Comparison of ENCODE assay signal across 8 cellular contexts in the genomic region with DNA sequence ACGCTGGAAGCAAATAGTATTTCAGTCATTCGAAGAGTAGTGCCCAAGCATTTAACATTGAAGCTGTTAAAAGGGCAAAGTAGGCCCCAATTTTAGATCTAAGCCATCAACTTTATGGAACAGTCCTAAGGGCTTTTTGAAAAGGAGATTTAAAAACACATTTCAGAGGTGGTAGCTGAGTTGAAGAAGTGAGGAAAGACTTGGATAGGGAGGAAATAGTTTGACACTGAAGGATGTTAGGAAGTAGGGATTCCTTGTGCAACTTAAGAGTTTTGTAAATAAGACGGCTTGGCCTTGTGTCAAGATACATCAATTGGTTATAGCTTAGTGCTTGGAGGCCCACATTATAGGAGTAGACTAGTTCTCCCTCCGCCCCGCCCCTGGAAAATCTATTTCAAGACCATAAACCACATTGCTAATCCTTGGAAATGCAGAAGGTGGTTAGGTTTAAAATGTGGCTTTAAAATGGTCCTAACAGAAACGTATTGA. TPM values are rescaled to one million over a fixed set of nuclear protein-coding genes. Genes with fewer than 3 reads are reported as not detected.
DNase-seq lines count a peak whose midpoint lies in the region; ATAC-seq and TF ChIP-seq lines count a peak whose summit lies in the region.

No MANE protein-coding gene starts in this region.

- H4K5ac ChIP-seq in H9 (ENCODE audit: insufficient read length, low read depth, low read length): no peak overlapping the region

- H2AFZ ChIP-seq in H9 (ENCODE audit: low read length): no peak overlapping the region

- no peak overlapping the region for H3T11ph ChIP-seq in H9 (ENCODE audit: low read length)

- H3K27ac ChIP-seq in H9 (ENCODE audit: insufficient read length, low read depth, low read length) (no peak overlapping the region), ectodermal cell (ENCODE audit: insufficient read depth, low read depth, low read length, poor library complexity, severe bottlenecking) (peak overlapping the region; percentile 50)
- peak overlapping the region; percentile 71 for H3K27ac ChIP-seq in naive thymus-derived CD4-positive, alpha-beta T cell (ENCODE audit: low read depth, low read length)

- intact Hi-C loops in naive thymus-derived CD4-positive, alpha-beta T cell (cut with micrococcal nuclease): loop anchor here (1.0 to 5.0 kb wide), 9 partner anchors 57 to 610 kb away; a partner anchor contains a TSS

- H3K4me3 Mint-ChIP-seq in H9: peak overlapping the region; percentile 70 to 73
- H3K4me3 Mint-ChIP-seq in naive thymus-derived CD4-positive, alpha-beta T cell: peak overlapping the region; percentile 74 to 99 (median 90)

- peaks cover 2% of the 10 kb centered on the region; the same call in 1 of the 2 replicates for H3K4me1 ChIP-seq in H9 (ENCODE audit: insufficient read depth, low read length)
- peaks cover 6% of the 10 kb centered on the region for H3K4me1 ChIP-seq in ectodermal cell (ENCODE audit: control insufficient read depth, insufficient read depth, low read length)
- H3K4me1 ChIP-seq in naive thymus-derived CD4-positive, alpha-beta T cell (ENCODE audit: control insufficient read depth in 2 of 2, insufficient read depth in 2 of 2, low read length in 2 of 2): peaks cover 24% of the 10 kb centered on the region in 2 donors

- no peak overlapping the region for H4K8ac ChIP-seq in H9 (replicated peaks; ENCODE audit: insufficient read length, low read depth, low read length)

- no peak overlapping the region for H4K91ac ChIP-seq in H9 (ENCODE audit: insufficient read length, low read depth, low read length)

- no peak overlapping the region for H2AK5ac ChIP-seq in H9 (ENCODE audit: insufficient read length, low read length)

- H4K20me1 ChIP-seq in H9 (ENCODE audit: control insufficient read depth, insufficient read depth, insufficient read length): no peaks in the 10 kb centered on the region

- H3K27me3 Mint-ChIP-seq in H9 (ENCODE audit: low read depth): no peaks in the 10 kb centered on the region; the same call in 1 of the 2 replicates
- peaks cover 0 to 7% (median 0%) of the 10 kb centered on the region in 5 donors for H3K27me3 Mint-ChIP-seq in naive thymus-derived CD4-positive, alpha-beta T cell

- no peak overlapping the region for H3K23ac ChIP-seq in H9 (ENCODE audit: insufficient read length, low read depth, low read length)

- H2BK12ac ChIP-seq in H9 (ENCODE audit: insufficient read length, low read depth, low read length): no peak overlapping the region

- H3K36me3 ChIP-seq in BJ (ENCODE audit: control insufficient read depth, insufficient read depth, low read length) (peaks cover 19% of the 10 kb centered on the region), ectodermal cell (ENCODE audit: control insufficient read depth, insufficient read depth, low read length) (peaks cover 23% of the 10 kb centered on the region)
- peaks cover 12 to 29% (median 14%) of the 10 kb centered on the region in 3 experiments for H3K36me3 ChIP-seq in naive thymus-derived CD4-positive, alpha-beta T cell (ENCODE audit: control insufficient read depth in 2 of 3, insufficient read depth in 3 of 3, low read length in 3 of 3)

- H2BK20ac ChIP-seq in H9 (ENCODE audit: low read depth, low read length, poor library complexity, severe bottlenecking): no peak overlapping the region

- no peak overlapping the region for H3K14ac ChIP-seq in H9 (ENCODE audit: insufficient read depth, low read length)

- ATAC-seq in naive thymus-derived CD4-positive, alpha-beta T cell: no peak
- ATAC-seq in GM21423 (IDR thresholded peaks at IDR 0.05; ENCODE audit: unreplicated experiment): no peak

- H3K9me3 Mint-ChIP-seq in H9: 0 out of 5 replicates have a peak, but pooled peaks cover 0 to 3% of the 10 kb centered on the region in 2 experiments
- peaks cover 0 to 5% (median 0%) of the 10 kb centered on the region in 11 donors for H3K9me3 Mint-ChIP-seq in naive thymus-derived CD4-positive, alpha-beta T cell

- no peak overlapping the region for H2BK15ac ChIP-seq in H9 (ENCODE audit: low read depth, low read length)

- POLR2A ChIA-PET in BJ (lab: Charles Lee): interaction anchor here (0.6 to 2.6 kb wide), 3 partner anchors 91 to 374 kb away, joined by 8 to 11 read pairs (median 9); no protein-coding TSS in a partner anchor
- POLR2A ChIA-PET in naive thymus-derived CD4-positive, alpha-beta T cell (lab: Charles Lee): interaction anchor here (0.6 to 6.3 kb wide), 27 partner anchors 8 to 695 kb away, joined by 3 to 226 read pairs (median 8); a partner anchor contains a TSS

- no peak overlapping the region for H3K27ac Mint-ChIP-seq in H9
- H3K27ac Mint-ChIP-seq in naive thymus-derived CD4-positive, alpha-beta T cell: peak overlapping the region; percentile 90 to 99 (median 94)

- H3K36me3 Mint-ChIP-seq in H9 (ENCODE audit: insufficient read depth in 1 of 3, low read depth in 3 of 3): peaks cover 33 to 42% (median 40%) of the 10 kb centered on the region in 3 experiments
- H3K36me3 Mint-ChIP-seq in naive thymus-derived CD4-positive, alpha-beta T cell: peaks cover 0 to 33% (median 18%) of the 10 kb centered on the region in 5 donors

- H3K18ac ChIP-seq in H9 (ENCODE audit: insufficient read length, low read depth, low read length): no peak overlapping the region

- peaks cover 3% of the 10 kb centered on the region for H3K79me1 ChIP-seq in H9 (ENCODE audit: insufficient read depth, low read depth, low read length, poor library complexity, severe bottlenecking)

- TF ChIP-seq CTCF in BJ (IDR thresholded peaks at IDR 0.05; ENCODE audit: insufficient read depth, low read depth, low read length) (no peak), H9 (conservative IDR thresholded peaks at IDR 0.05) (no peak)

- H2BK120ac ChIP-seq in H9 (ENCODE audit: low read depth, low read length, poor library complexity, severe bottlenecking): no peak overlapping the region

- CTCF ChIA-PET in BJ (lab: Yijun Ruan, JAX): interaction anchor here (1.5 to 4.6 kb wide), 9 partner anchors 23 to 137 kb away, joined by 3 to 31 read pairs (median 15); no protein-coding TSS in a partner anchor
- CTCF ChIA-PET in naive thymus-derived CD4-positive, alpha-beta T cell (lab: Charles Lee): interaction anchor here (1.1 to 2.9 kb wide), 5 partner anchors 14 to 58 kb away, joined by 4 to 18 read pairs (median 7); a partner anchor contains a TSS

- peaks cover 15 to 24% of the 10 kb centered on the region in 2 experiments for H3K4me1 Mint-ChIP-seq in H9
- H3K4me1 Mint-ChIP-seq in naive thymus-derived CD4-positive, alpha-beta T cell: peaks cover 21 to 57% (median 50%) of the 10 kb centered on the region in 7 donors

- H3K27me3 ChIP-seq in BJ (ENCODE audit: control insufficient read depth, insufficient read depth, low read length) (no peaks in the 10 kb centered on the region), H9 (ENCODE audit: insufficient read depth, low read length) (no peaks in the 10 kb centered on the region), ectodermal cell (ENCODE audit: control insufficient read depth, insufficient read depth, low read length, poor library complexity, severe bottlenecking) (no peaks in the 10 kb centered on the region)
- H3K27me3 ChIP-seq in naive thymus-derived CD4-positive, alpha-beta T cell (ENCODE audit: control insufficient read depth in 2 of 2, insufficient read depth in 2 of 2, low read length in 2 of 2): no peaks in the 10 kb centered on the region

- H3K4ac ChIP-seq in H9 (ENCODE audit: low read depth, low read length): no peak overlapping the region

- no peak overlapping the region for H3K56ac ChIP-seq in H9 (ENCODE audit: insufficient read length, low read depth, low read length)

- H3K4me2 ChIP-seq in H9 (ENCODE audit: insufficient read depth, insufficient read length, low read length): peak overlapping the region; percentile 72

- DNase-seq in BJ (ENCODE audit: low read depth): no peak
- DNase-seq in H9: no peak
- peak; percentile 83 for DNase-seq in RKO (ENCODE audit: low spot score)
- no peak for DNase-seq in naive thymus-derived CD4-positive, alpha-beta T cell
- DNase-seq in stimulated activated CD4-positive, alpha-beta T cell treated with anti-CD3 and anti-CD28 coated beads, Interleukin-1b, Interleukin-23, amount 100 ng/mL, for 48 hours: no peak
- no peak for DNase-seq in activated CD4-positive, alpha-beta T cell treated with anti-CD3 and anti-CD28 coated beads, Interleukin-2, amount 50 U/mL, for 1 hour

- peak overlapping the region; percentile 47 for H3K9ac ChIP-seq in H9 (ENCODE audit: extremely low read depth, insufficient read length, low read length)

- H2BK5ac ChIP-seq in H9 (ENCODE audit: insufficient read length, low read length): no peak overlapping the region

- peaks cover 8% of the 10 kb centered on the region for H3K23me2 ChIP-seq in H9 (ENCODE audit: insufficient read length, low read depth, low read length, poor library complexity, severe bottlenecking)

- H3K9me3 ChIP-seq in H9 (ENCODE audit: control insufficient read depth, low read depth, low read length) (no peaks in the 10 kb centered on the region), ectodermal cell (ENCODE audit: control insufficient read depth, low read length) (no peaks in the 10 kb centered on the region)
- no peaks in the 10 kb centered on the region for H3K9me3 ChIP-seq in naive thymus-derived CD4-positive, alpha-beta T cell (ENCODE audit: control insufficient read depth in 2 of 3, low read length in 3 of 3)

- H3K4me3 ChIP-seq in BJ (ENCODE audit: low read depth, low read length): peak overlapping the region; percentile 39
- peak overlapping the region; percentile 98 for H3K4me3 ChIP-seq in ectodermal cell (ENCODE audit: insufficient read depth, low read depth, low read length)
- H3K4me3 ChIP-seq in naive thymus-derived CD4-positive, alpha-beta T cell (ENCODE audit: low read length): peak overlapping the region; percentile 10

- no CpG with 5 or more reads among the region's 6 CpGs for WGBS in H9 (ENCODE audit: extremely low coverage, insufficient read length, low lambda C conversion rate)
- WGBS in ectodermal cell, 2 experiments: 65 to 68% methylated on average over 5 to 6 of the region's 6 CpGs

- H3K79me2 ChIP-seq in H9 (ENCODE audit: insufficient read depth, low read length): no peaks in the 10 kb centered on the region; the same call in 1 of the 2 replicates

RNA-seq across cellular contexts. Expression of a gene that starts 0.8 kb away (rescaled TPM):
- 2,513 and 3,601 TPM in 2 replicates for polyA plus RNA-seq in BJ (2011; rRNA removed)
- polyA minus RNA-seq in BJ (2011; rRNA and poly(A)+ RNA removed): 1,200 and 2,134 TPM in 2 replicates
- 2,063 and 2,102 TPM in 2 replicates for total RNA-seq in H9 (2021)
- polyA plus RNA-seq in ectodermal cell (2013, experiment 1 of 4): 3,516 TPM
- 3,241 TPM for polyA plus RNA-seq in ectodermal cell (2013, experiment 2 of 4)
- 2,742 TPM for polyA plus RNA-seq in ectodermal cell (2013, experiment 3 of 4)
- 2,911 TPM for polyA plus RNA-seq in ectodermal cell (2013, experiment 4 of 4)
- total RNA-seq in naive thymus-derived CD4-positive, alpha-beta T cell: 1,000 to 10,000 TPM in 1 of 5 experiments, 100 to 1,000 TPM in 4; 124 to 1,463 (median 279) TPM
- polyA plus RNA-seq in naive thymus-derived CD4-positive, alpha-beta T cell: 100 to 1,000 TPM; 473 to 648 TPM

RNA-seq across cellular contexts. Expression of a gene that starts 21.4 kb away (rescaled TPM):
- 37.2 and 63.1 TPM in 2 replicates for polyA plus RNA-seq in BJ (2011; rRNA removed)
- 51.2 and 61.6 TPM in 2 replicates for polyA minus RNA-seq in BJ (2011; rRNA and poly(A)+ RNA removed)
- total RNA-seq in H9 (2021): 50.4 and 55.1 TPM in 2 replicates
- polyA plus RNA-seq in ectodermal cell (2013, experiment 1 of 4): 87.4 TPM
- polyA plus RNA-seq in ectodermal cell (2013, experiment 2 of 4): 81.7 TPM
- polyA plus RNA-seq in ectodermal cell (2013, experiment 3 of 4): 65.7 TPM
- 90.2 TPM for polyA plus RNA-seq in ectodermal cell (2013, experiment 4 of 4)
- 100 to 1,000 TPM in 4 of 5 experiments, 10 to 100 TPM in 1; 67.4 to 328 (median 263) TPM for total RNA-seq in naive thymus-derived CD4-positive, alpha-beta T cell
- polyA plus RNA-seq in naive thymus-derived CD4-positive, alpha-beta T cell: 10 to 100 TPM; 40.7 to 58.6 TPM

RNA-seq across cellular contexts. Expression of a gene that starts 37.4 kb away (rescaled TPM):
- polyA plus RNA-seq in BJ (2011; rRNA removed): not detected in 2 replicates
- polyA minus RNA-seq in BJ (2011; rRNA and poly(A)+ RNA removed): 0.21 TPM in 1 of 2 replicates, not detected in the other
- 0.13 and 0.20 TPM in 2 replicates for total RNA-seq in H9 (2021)
- polyA plus RNA-seq in ectodermal cell (2013, experiment 1 of 4): 0.48 TPM
- 0.27 TPM for polyA plus RNA-seq in ectodermal cell (2013, experiment 2 of 4)
- 0.16 TPM for polyA plus RNA-seq in ectodermal cell (2013, experiment 3 of 4)
- 0.20 TPM for polyA plus RNA-seq in ectodermal cell (2013, experiment 4 of 4)
- under 1 TPM; 0.24 to 0.91 (median 0.76) TPM for total RNA-seq in naive thymus-derived CD4-positive, alpha-beta T cell
- polyA plus RNA-seq in naive thymus-derived CD4-positive, alpha-beta T cell: not detected

RNA-seq across cellular contexts. Expression of a gene that starts 56.9 kb away (rescaled TPM):
- 616 and 820 TPM in 2 replicates for polyA plus RNA-seq in BJ (2011; rRNA removed)
- polyA minus RNA-seq in BJ (2011; rRNA and poly(A)+ RNA removed): 327 and 570 TPM in 2 replicates
- 148 and 149 TPM in 2 replicates for total RNA-seq in H9 (2021)
- polyA plus RNA-seq in ectodermal cell (2013, experiment 1 of 4): 1,671 TPM
- polyA plus RNA-seq in ectodermal cell (2013, experiment 2 of 4): 1,656 TPM
- 1,432 TPM for polyA plus RNA-seq in ectodermal cell (2013, experiment 3 of 4)
- 1,669 TPM for polyA plus RNA-seq in ectodermal cell (2013, experiment 4 of 4)
- 100 to 1,000 TPM in 2 of 5 experiments, 10 to 100 TPM in 3; 61.8 to 492 (median 98.8) TPM for total RNA-seq in naive thymus-derived CD4-positive, alpha-beta T cell
- polyA plus RNA-seq in naive thymus-derived CD4-positive, alpha-beta T cell: 100 to 1,000 TPM; 176 to 178 TPM

Comparison
In these comparisons a context has a peak if more than half of its experiments do, and no peak if none do; other contexts are left out.
1. H3K4me3 ChIP-seq: peak in every context shown above with its lines; median percentile 98 in ectodermal cell; 39 in BJ; 10 in naive thymus-derived CD4-positive, alpha-beta T cell.
2. H3K27ac Mint-ChIP-seq: peak in naive thymus-derived CD4-positive, alpha-beta T cell (9 of 9); none in H9 (0 of 3).